In genomic region chrX:53211391-53211978, GRCh38 we compare ENCODE assay signal across 25 cellular contexts. TPM values are rescaled to one million over a fixed set of nuclear protein-coding genes. Genes with fewer than 3 reads are reported as not detected.
DNase-seq lines count a peak whose midpoint lies in the region; FAIRE-seq and TF ChIP-seq lines count a peak whose summit lies in the region.
"Had no signal": no experiment of that assay in that cellular context is flagged by ENCODE, and none has a peak within 500 bp of the region (broad histone marks: within the 10 kb centered on the region; RNA-seq: fewer than 3 reads in every experiment).

No MANE protein-coding gene starts in this region.

- H3K27ac ChIP-seq in astrocyte (ENCODE audit: low read depth, low read length): no peak overlapping the region
- H3K27ac ChIP-seq: 22Rv1, cardiac muscle cell, tibial nerve had no signal

- H3K9me3 Mint-ChIP-seq in astrocyte (ENCODE audit: unreplicated experiment): peaks cover 1% of the 10 kb centered on the region
- H3K9me3 Mint-ChIP-seq: memory B cell had no signal

- H3K27ac Mint-ChIP-seq in astrocyte (ENCODE audit: unreplicated experiment): no peak overlapping the region
- H3K27ac Mint-ChIP-seq: memory B cell, progenitor cell of endocrine pancreas had no signal

- peaks cover 23% of the 10 kb centered on the region for H4K20me1 ChIP-seq in astrocyte (ENCODE audit: insufficient read depth, low read length)

- no peaks in the 10 kb centered on the region for H3K27me3 ChIP-seq in astrocyte (ENCODE audit: insufficient read depth, low read length)
- H3K27me3 ChIP-seq: cardiac muscle cell, tibial nerve had no signal

- DNase-seq in DMS53 (lab: John Stamatoyannopoulos, UW) (peak; percentile 26), DMS53 treated with DMSO at 0.1 percent for 48 hours (lab: John Stamatoyannopoulos, UW; ENCODE audit: unreplicated experiment) (no peak), HS-5 (ENCODE audit: low read depth) (peak; percentile 10), astrocyte (ENCODE audit: low read depth) (peak; percentile 50), kidney tubule cell (ENCODE audit: low spot score) (peak; percentile 51), hepatic stellate cell (ENCODE audit: low spot score) (no peak), NCI-H524 (lab: John Stamatoyannopoulos, UW) (no peak)
- DNase-seq in activated CD4-positive, alpha-beta T cell treated with anti-CD3 and anti-CD28 coated beads for 48 hours: no peak
- DNase-seq: activated CD4-positive, alpha-beta T cell treated with anti-CD3 and anti-CD28 coated beads for 1 hour; activated naive CD4-positive, alpha-beta T cell treated with Interleukin-2 at 50 U/mL for 16 hours; activated T-cell treated with anti-CD3 and anti-CD28 coated beads, Interleukin-2, amount 50 U/mL, for 48 hours; amniotic stem cell; cortex of kidney; DMS153; H7; left cardiac atrium; NCI-H1105; NCI-H2081; NCI-H446; NK-92 treated with Interleukin-12 subunit alpha and Interleukin-12 subunit beta, amount 100 ng/mL, for 24 hours had no signal

- no peaks in the 10 kb centered on the region for H3K27me3 Mint-ChIP-seq in astrocyte (ENCODE audit: low read depth, unreplicated experiment)
- H3K27me3 Mint-ChIP-seq: memory B cell, progenitor cell of endocrine pancreas had no signal

- H3K36me3 Mint-ChIP-seq in astrocyte (ENCODE audit: low read depth, unreplicated experiment): peaks cover 13% of the 10 kb centered on the region

- H3K9ac ChIP-seq in astrocyte (ENCODE audit: low read length): no peak overlapping the region

- H3K4me2 ChIP-seq in astrocyte (ENCODE audit: low read length): no peak overlapping the region

- H3K4me1 Mint-ChIP-seq in astrocyte (ENCODE audit: low read depth, unreplicated experiment): peaks cover 1% of the 10 kb centered on the region
- H3K4me1 Mint-ChIP-seq: memory B cell had no signal

- no peaks in the 10 kb centered on the region for H3K79me2 ChIP-seq in astrocyte (ENCODE audit: insufficient read depth, low read length)

- no peak overlapping the region for H2AFZ ChIP-seq in astrocyte (ENCODE audit: low read depth, low read length)

- no peaks in the 10 kb centered on the region for H3K4me1 ChIP-seq in astrocyte (ENCODE audit: insufficient read depth, low read length)
- H3K4me1 ChIP-seq: tibial nerve had no signal

- H3K4me3 ChIP-seq in astrocyte (ENCODE audit: insufficient read depth, low read depth, low read length): no peak overlapping the region
- H3K4me3 ChIP-seq: cardiac muscle cell, tibial nerve had no signal

- no peaks in the 10 kb centered on the region for H3K9me3 ChIP-seq in astrocyte (ENCODE audit: insufficient read depth, low read depth, low read length)
- H3K9me3 ChIP-seq: tibial nerve had no signal

- peaks cover 47% of the 10 kb centered on the region for H3K36me3 ChIP-seq in astrocyte (ENCODE audit: insufficient read depth, low read length)

- FAIRE-seq in astrocyte (lab: Jason Lieb, UNC): peak; percentile 45

- TF ChIP-seq CTCF in astrocyte (IDR thresholded peaks at IDR 0.05; ENCODE audit: insufficient read depth, low read depth, low read length): no peak

- H3K4me3 Mint-ChIP-seq in astrocyte (ENCODE audit: unreplicated experiment): no peak overlapping the region
- H3K4me3 Mint-ChIP-seq: memory B cell had no signal

RNA-seq across cellular contexts. Expression of gene KDM5C, which starts 13.5 kb away (rescaled TPM):
- total RNA-seq in astrocyte: 79.5 and 84.5 TPM in 2 replicates

Comparison
In these comparisons a context has a peak if more than half of its experiments do, and no peak if none do; other contexts are left out.
1. DNase-seq: peak in DMS53 (single experiment), HS-5 (single experiment), astrocyte (single experiment) and kidney tubule cell (single experiment); none in DMS53 treated with DMSO at 0.1 percent for 48 hours (single experiment), hepatic stellate cell (single experiment), activated CD4-positive, alpha-beta T cell treated with anti-CD3 and anti-CD28 coated beads for 48 hours (single experiment) and NCI-H524 (0 of 2).